Comparison of ENCODE assay signal across 8 cellular contexts in genomic region chr5:6837519-6838110, GRCh38.
DNase-seq lines count a peak whose midpoint lies in the region; ATAC-seq, FAIRE-seq and TF ChIP-seq lines count a peak whose summit lies in the region.

No MANE protein-coding gene starts in this region.

- H3K27ac ChIP-seq in SJCRH30 (no peak overlapping the region), foreskin keratinocyte (no peak overlapping the region), tibial nerve (no peak overlapping the region)

- 58 to 64% methylated on average over 9 of the region's 9 CpGs for WGBS in tibial nerve, 2 donors

- TF ChIP-seq POLR2A in tibial nerve (IDR thresholded peaks at IDR 0.05), result no peak

- DNase-seq in stimulated activated CD4-positive, alpha-beta T cell treated with anti-CD3 and anti-CD28 coated beads, Interleukin-15, amount 100 ng/mL, for 24 hours, result peak; percentile 34
- DNase-seq in stimulated activated CD4-positive, alpha-beta T cell treated with anti-CD3 and anti-CD28 coated beads, Interleukin-4, amount 100 ng/mL, for 4 hours, result no peak
- DNase-seq in SJCRH30, result peak; percentile 20 to 47
- no peak for DNase-seq in foreskin keratinocyte
- peak; percentile 37 for DNase-seq in urothelium cell line (ENCODE audit: low spot score)
- DNase-seq in tibial nerve (ENCODE audit: low spot score in 2 of 2), result no peak
- no peak for DNase-seq in mucosa of gallbladder (ENCODE audit: low spot score)

- H3K36me3 ChIP-seq in SJCRH30 (no peaks in the 10 kb centered on the region), tibial nerve (no peaks in the 10 kb centered on the region)

- no peak for FAIRE-seq in urothelium cell line (lab: Jason Lieb, UNC)

- H3K27me3 ChIP-seq in SJCRH30 (no peaks in the 10 kb centered on the region), foreskin keratinocyte (no peaks in the 10 kb centered on the region), tibial nerve (no peaks in the 10 kb centered on the region)

- no peak for TF ChIP-seq EP300 in tibial nerve (IDR thresholded peaks at IDR 0.05)

- TF ChIP-seq CTCF in foreskin keratinocyte (conservative IDR thresholded peaks at IDR 0.05), result peak; percentile 57
- peak in 1 of 5 experiments; percentile 22 for TF ChIP-seq CTCF in tibial nerve (IDR thresholded peaks at IDR 0.05)

- H3K4me1 ChIP-seq in SJCRH30, result no peaks in the 10 kb centered on the region; the same call in 1 of the 2 replicates
- no peaks in the 10 kb centered on the region for H3K4me1 ChIP-seq in foreskin keratinocyte
- peaks cover 0 to 4% (median 0%) of the 10 kb centered on the region in 4 donors for H3K4me1 ChIP-seq in tibial nerve

- H3K4me3 ChIP-seq in SJCRH30 (no peak overlapping the region), tibial nerve (no peak overlapping the region)

- ATAC-seq in foreskin keratinocyte (no peak), GM18858 (IDR thresholded peaks at IDR 0.05; ENCODE audit: unreplicated experiment) (no peak)

- H3K9me3 ChIP-seq in SJCRH30 (replicated peaks), result no peaks in the 10 kb centered on the region
- H3K9me3 ChIP-seq in tibial nerve, result no peaks in the 10 kb centered on the region

Comparison
In these comparisons a context has a peak if more than half of its experiments do, and no peak if none do; other contexts are left out.
1. DNase-seq: peak in stimulated activated CD4-positive, alpha-beta T cell treated with anti-CD3 and anti-CD28 coated beads, Interleukin-15, amount 100 ng/mL, for 24 hours (single experiment), SJCRH30 (2 of 2) and urothelium cell line (single experiment); none in stimulated activated CD4-positive, alpha-beta T cell treated with anti-CD3 and anti-CD28 coated beads, Interleukin-4, amount 100 ng/mL, for 4 hours (0 of 2), foreskin keratinocyte (0 of 2), tibial nerve (0 of 2) and mucosa of gallbladder (single experiment).